13 cellular contexts compared by ENCODE assay signal in the genomic region with DNA sequence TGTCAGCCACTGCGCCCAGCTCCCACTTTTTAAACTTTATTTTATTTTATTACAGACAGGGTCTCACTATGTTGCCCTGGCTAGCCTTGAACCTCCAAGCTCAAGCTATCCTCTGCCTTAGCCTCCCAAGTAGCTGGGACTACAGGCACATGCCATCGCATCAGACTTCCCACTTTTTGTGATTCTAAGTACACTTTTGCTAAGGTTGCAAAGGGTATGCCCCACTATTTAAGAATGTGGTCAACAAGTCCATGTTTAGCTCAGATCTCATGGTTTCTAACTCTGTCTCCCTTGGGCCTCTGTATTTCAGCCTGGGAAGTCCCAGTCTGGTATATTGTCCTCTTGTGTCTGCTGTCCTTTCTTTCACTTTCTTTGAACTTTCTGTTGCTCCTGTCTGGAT. TPM values are rescaled to one million over a fixed set of nuclear protein-coding genes. Genes with fewer than 3 reads are reported as not detected.
DNase-seq lines count a peak whose midpoint lies in the region; ATAC-seq lines count a peak whose summit lies in the region.
"Had no signal": no experiment of that assay in that cellular context is flagged by ENCODE, and none has a peak within 500 bp of the region (broad histone marks: within the 10 kb centered on the region; RNA-seq: fewer than 3 reads in every experiment).

No MANE protein-coding gene starts in this region.

- H3K27me3 Mint-ChIP-seq in activated T-cell treated with anti-CD3 and anti-CD28 coated beads, Interleukin-2, amount 50 U/mL, for 72 hours (ENCODE audit: low read depth), result no peaks in the 10 kb centered on the region

- ATAC-seq in GM18867 (IDR thresholded peaks at IDR 0.05; ENCODE audit: unreplicated experiment) (peak; percentile 76), GM21529 (IDR thresholded peaks at IDR 0.05; ENCODE audit: unreplicated experiment) (peak; percentile 75), HG03066 (IDR thresholded peaks at IDR 0.05; ENCODE audit: low read depth, unreplicated experiment) (peak; percentile 70)
- ATAC-seq in activated T-cell treated with anti-CD3 and anti-CD28 coated beads, Interleukin-2, amount 50 U/mL, for 72 hours (replicated peaks in 1 of 2), result no peak

- H3K9me3 ChIP-seq in MG63, result no peaks in the 10 kb centered on the region
- H3K9me3 ChIP-seq: BLaER1, SJCRH30 had no signal

- H3K27ac Mint-ChIP-seq in activated T-cell treated with anti-CD3 and anti-CD28 coated beads, Interleukin-2, amount 50 U/mL, for 72 hours, result no peak overlapping the region

- no peak overlapping the region for H3K4me3 Mint-ChIP-seq in activated T-cell treated with anti-CD3 and anti-CD28 coated beads, Interleukin-2, amount 50 U/mL, for 72 hours

- H3K27me3 ChIP-seq in MG63, result no peaks in the 10 kb centered on the region
- H3K27me3 ChIP-seq: BLaER1, brain microvascular endothelial cell, SJCRH30 had no signal

- H3K9me3 Mint-ChIP-seq in activated T-cell treated with anti-CD3 and anti-CD28 coated beads, Interleukin-2, amount 50 U/mL, for 72 hours, result no peaks in the 10 kb centered on the region

- DNase-seq in glomerular visceral epithelial cell (ENCODE audit: extremely low spot score) (peak; percentile 2), MG63 (no peak), T-helper 2 cell (no peak)
- no peak for DNase-seq in activated naive CD4-positive, alpha-beta T cell (lab: John Stamatoyannopoulos, UW)
- DNase-seq in activated T-cell treated with anti-CD3 and anti-CD28 coated beads, Interleukin-2, amount 50 U/mL, for 72 hours, result no peak
- DNase-seq: brain microvascular endothelial cell, hippocampal formation, NCI-H526 treated with DMSO at 0.1 percent for 48 hours, SJCRH30 had no signal

- H3K4me3 ChIP-seq in MG63, result no peak overlapping the region
- H3K4me3 ChIP-seq: BLaER1, SJCRH30 had no signal

- H3K36me3 ChIP-seq in MG63, result no peaks in the 10 kb centered on the region
- H3K36me3 ChIP-seq: BLaER1, brain microvascular endothelial cell, SJCRH30 had no signal

- H3K4me1 Mint-ChIP-seq in activated T-cell treated with anti-CD3 and anti-CD28 coated beads, Interleukin-2, amount 50 U/mL, for 72 hours (ENCODE audit: low read depth), result peaks cover 14% of the 10 kb centered on the region

- H3K36me3 Mint-ChIP-seq in activated T-cell treated with anti-CD3 and anti-CD28 coated beads, Interleukin-2, amount 50 U/mL, for 72 hours (ENCODE audit: insufficient read depth in 2 of 2), result no peaks in the 10 kb centered on the region

RNA-seq across cellular contexts. Expression of a gene that starts 35.3 kb away (rescaled TPM):
- total RNA-seq in MG63 (2014; rRNA removed; shearing (Covaris generic); ENCODE audit: low replicate concordance), result 2.0 TPM in 1 of 2 replicates, not detected in the other
- 1 to 10 TPM; 4.3 to 5.7 TPM for total RNA-seq in activated T-cell treated with anti-CD3 and anti-CD28 coated beads, Interleukin-2, amount 50 U/mL, for 72 hours

Comparison
In these comparisons a context has a peak if more than half of its experiments do, and no peak if none do; other contexts are left out.
1. ATAC-seq: peak in GM18867 (single experiment), GM21529 (single experiment) and HG03066 (single experiment); none in activated T-cell treated with anti-CD3 and anti-CD28 coated beads, Interleukin-2, amount 50 U/mL, for 72 hours (0 of 2).